ENCODE assay signal across 1 cellular context in the genomic region with DNA sequence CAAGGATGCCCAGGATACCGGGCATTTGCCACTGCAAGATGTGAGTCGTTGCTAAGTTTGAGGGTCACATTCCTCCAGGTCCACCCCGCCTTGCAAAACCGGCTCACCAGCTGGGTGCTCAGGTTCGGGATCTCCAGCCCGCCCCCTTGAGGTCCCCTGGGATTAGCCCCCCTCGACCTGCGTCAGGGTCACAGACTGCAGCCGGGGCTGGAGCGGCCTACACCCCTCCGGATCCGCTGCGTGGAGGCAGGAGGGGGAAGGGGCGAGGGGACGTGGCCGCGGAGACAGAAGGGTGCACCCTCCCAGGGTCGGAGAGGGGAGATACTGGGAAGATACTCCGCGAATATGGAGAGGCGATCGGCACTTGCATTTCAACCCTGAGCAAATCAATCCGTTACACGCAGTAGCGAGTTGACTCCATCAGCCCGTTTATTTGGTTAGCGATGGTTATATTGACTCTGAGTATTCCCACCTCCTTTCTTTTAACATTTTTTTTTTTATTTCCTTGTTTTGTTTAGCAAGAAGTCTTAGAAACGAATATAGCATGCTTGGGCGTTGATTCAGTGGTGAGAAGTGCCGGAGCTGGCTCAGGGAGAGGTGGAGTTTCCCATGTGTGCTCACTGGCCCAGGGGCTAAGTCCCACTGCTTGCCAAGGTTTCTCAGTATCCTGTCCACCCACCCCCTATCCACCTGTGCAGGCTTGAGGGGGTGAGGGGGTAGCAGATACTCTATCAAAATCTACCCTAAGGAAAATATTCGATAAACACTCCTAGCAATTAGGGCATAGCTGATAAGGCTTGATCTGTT.
TF ChIP-seq lines count a peak whose summit lies in the region.

No MANE protein-coding gene starts in this region.

TF ChIP-seq in HepG2, 621 proteins besides CTCF, POLR2A, EP300 and RAD21 (continued from another document and continues in another):
- TF ChIP-seq, protein P1, sequence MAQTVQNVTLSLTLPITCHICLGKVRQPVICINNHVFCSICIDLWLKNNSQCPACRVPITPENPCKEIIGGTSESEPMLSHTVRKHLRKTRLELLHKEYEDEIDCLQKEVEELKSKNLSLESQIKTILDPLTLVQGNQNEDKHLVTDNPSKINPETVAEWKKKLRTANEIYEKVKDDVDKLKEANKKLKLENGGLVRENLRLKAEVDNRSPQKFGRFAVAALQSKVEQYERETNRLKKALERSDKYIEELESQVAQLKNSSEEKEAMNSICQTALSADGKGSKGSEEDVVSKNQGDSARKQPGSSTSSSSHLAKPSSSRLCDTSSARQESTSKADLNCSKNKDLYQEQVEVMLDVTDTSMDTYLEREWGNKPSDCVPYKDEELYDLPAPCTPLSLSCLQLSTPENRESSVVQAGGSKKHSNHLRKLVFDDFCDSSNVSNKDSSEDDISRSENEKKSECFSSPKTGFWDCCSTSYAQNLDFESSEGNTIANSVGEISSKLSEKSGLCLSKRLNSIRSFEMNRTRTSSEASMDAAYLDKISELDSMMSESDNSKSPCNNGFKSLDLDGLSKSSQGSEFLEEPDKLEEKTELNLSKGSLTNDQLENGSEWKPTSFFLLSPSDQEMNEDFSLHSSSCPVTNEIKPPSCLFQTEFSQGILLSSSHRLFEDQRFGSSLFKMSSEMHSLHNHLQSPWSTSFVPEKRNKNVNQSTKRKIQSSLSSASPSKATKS (CRISPR knock-in tag; IDR thresholded peaks at IDR 0.05): no peak
- TF ChIP-seq REXO4 (CRISPR knock-in tag; IDR thresholded peaks at IDR 0.05; ENCODE audit: borderline replicate concordance): no peak
- no peak for TF ChIP-seq TEAD3 (CRISPR knock-in tag; optimal IDR thresholded peaks at IDR 0.05; ENCODE audit: borderline replicate concordance)
- no peak; the same call in 1 of the 2 replicates for TF ChIP-seq POGZ (CRISPR knock-in tag; IDR thresholded peaks at IDR 0.05)
- no peak for TF ChIP-seq ZNF383 (CRISPR knock-in tag; IDR thresholded peaks at IDR 0.05; ENCODE audit: borderline replicate concordance)
- no peak for TF ChIP-seq ZKSCAN1 (IDR thresholded peaks at IDR 0.05; ENCODE audit: low read length)
- TF ChIP-seq TCF7L2 (IDR thresholded peaks at IDR 0.05; ENCODE audit: low read depth, low read length): no peak
- no peak; the same call in 1 of the 2 replicates for TF ChIP-seq ZNF556 (CRISPR knock-in tag; IDR thresholded peaks at IDR 0.05; ENCODE audit: borderline replicate concordance)
- TF ChIP-seq ZNF180 (CRISPR knock-in tag; IDR thresholded peaks at IDR 0.05; ENCODE audit: borderline replicate concordance, low read depth): no peak
- peak; percentile 38 for TF ChIP-seq XRCC5 (optimal IDR thresholded peaks at IDR 0.05; ENCODE audit: low read length)
- TF ChIP-seq GPN1 (CRISPR knock-in tag; IDR thresholded peaks at IDR 0.05; ENCODE audit: borderline replicate concordance): no peak
- TF ChIP-seq, protein P2, sequence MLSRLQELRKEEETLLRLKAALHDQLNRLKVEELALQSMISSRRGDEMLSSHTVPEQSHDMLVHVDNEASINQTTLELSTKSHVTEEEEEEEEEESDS (CRISPR knock-in tag; IDR thresholded peaks at IDR 0.05; ENCODE audit: borderline replicate concordance): no peak
- TF ChIP-seq ZNF274 (CRISPR knock-in tag; IDR thresholded peaks at IDR 0.05): 0 out of 2 replicates have a peak, but pooled peaks have one; percentile 35
- TF ChIP-seq IRF2 (CRISPR knock-in tag; IDR thresholded peaks at IDR 0.05): no peak
- TF ChIP-seq, protein P3, sequence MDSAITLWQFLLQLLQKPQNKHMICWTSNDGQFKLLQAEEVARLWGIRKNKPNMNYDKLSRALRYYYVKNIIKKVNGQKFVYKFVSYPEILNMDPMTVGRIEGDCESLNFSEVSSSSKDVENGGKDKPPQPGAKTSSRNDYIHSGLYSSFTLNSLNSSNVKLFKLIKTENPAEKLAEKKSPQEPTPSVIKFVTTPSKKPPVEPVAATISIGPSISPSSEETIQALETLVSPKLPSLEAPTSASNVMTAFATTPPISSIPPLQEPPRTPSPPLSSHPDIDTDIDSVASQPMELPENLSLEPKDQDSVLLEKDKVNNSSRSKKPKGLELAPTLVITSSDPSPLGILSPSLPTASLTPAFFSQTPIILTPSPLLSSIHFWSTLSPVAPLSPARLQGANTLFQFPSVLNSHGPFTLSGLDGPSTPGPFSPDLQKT (CRISPR knock-in tag; IDR thresholded peaks at IDR 0.05; ENCODE audit: borderline replicate concordance): no peak
- TF ChIP-seq GZF1 (CRISPR knock-in tag; IDR thresholded peaks at IDR 0.05): no peak
- no peak for TF ChIP-seq ZFP41 (CRISPR knock-in tag; IDR thresholded peaks at IDR 0.05; ENCODE audit: borderline replicate concordance)
- TF ChIP-seq ZKSCAN8 (CRISPR knock-in tag; IDR thresholded peaks at IDR 0.05; ENCODE audit: borderline replicate concordance): no peak
- TF ChIP-seq, protein P4, sequence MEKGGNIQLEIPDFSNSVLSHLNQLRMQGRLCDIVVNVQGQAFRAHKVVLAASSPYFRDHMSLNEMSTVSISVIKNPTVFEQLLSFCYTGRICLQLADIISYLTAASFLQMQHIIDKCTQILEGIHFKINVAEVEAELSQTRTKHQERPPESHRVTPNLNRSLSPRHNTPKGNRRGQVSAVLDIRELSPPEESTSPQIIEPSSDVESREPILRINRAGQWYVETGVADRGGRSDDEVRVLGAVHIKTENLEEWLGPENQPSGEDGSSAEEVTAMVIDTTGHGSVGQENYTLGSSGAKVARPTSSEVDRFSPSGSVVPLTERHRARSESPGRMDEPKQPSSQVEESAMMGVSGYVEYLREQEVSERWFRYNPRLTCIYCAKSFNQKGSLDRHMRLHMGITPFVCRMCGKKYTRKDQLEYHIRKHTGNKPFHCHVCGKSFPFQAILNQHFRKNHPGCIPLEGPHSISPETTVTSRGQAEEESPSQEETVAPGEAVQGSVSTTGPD (CRISPR knock-in tag; IDR thresholded peaks at IDR 0.05): no peak
- TF ChIP-seq, protein P5, sequence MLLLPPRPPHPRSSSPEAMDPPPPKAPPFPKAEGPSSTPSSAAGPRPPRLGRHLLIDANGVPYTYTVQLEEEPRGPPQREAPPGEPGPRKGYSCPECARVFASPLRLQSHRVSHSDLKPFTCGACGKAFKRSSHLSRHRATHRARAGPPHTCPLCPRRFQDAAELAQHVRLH (CRISPR knock-in tag; IDR thresholded peaks at IDR 0.05; ENCODE audit: borderline replicate concordance, low read depth): 0 out of 2 replicates have a peak, but pooled peaks have one; percentile 1
- TF ChIP-seq HES4 (CRISPR knock-in tag; IDR thresholded peaks at IDR 0.05; ENCODE audit: borderline replicate concordance): no peak
- TF ChIP-seq, protein P6, sequence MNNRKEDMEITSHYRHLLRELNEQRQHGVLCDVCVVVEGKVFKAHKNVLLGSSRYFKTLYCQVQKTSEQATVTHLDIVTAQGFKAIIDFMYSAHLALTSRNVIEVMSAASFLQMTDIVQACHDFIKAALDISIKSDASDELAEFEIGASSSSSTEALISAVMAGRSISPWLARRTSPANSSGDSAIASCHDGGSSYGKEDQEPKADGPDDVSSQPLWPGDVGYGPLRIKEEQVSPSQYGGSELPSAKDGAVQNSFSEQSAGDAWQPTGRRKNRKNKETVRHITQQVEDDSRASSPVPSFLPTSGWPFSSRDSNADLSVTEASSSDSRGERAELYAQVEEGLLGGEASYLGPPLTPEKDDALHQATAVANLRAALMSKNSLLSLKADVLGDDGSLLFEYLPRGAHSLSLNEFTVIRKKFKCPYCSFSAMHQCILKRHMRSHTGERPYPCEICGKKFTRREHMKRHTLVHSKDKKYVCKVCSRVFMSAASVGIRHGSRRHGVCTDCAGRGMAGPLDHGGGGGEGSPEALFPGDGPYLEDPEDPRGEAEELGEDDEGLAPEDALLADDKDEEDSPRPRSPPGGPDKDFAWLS (CRISPR knock-in tag; IDR thresholded peaks at IDR 0.05; ENCODE audit: borderline replicate concordance): no peak
- TF ChIP-seq SP2 (CRISPR knock-in tag; IDR thresholded peaks at IDR 0.05): no peak
- TF ChIP-seq, protein P7, sequence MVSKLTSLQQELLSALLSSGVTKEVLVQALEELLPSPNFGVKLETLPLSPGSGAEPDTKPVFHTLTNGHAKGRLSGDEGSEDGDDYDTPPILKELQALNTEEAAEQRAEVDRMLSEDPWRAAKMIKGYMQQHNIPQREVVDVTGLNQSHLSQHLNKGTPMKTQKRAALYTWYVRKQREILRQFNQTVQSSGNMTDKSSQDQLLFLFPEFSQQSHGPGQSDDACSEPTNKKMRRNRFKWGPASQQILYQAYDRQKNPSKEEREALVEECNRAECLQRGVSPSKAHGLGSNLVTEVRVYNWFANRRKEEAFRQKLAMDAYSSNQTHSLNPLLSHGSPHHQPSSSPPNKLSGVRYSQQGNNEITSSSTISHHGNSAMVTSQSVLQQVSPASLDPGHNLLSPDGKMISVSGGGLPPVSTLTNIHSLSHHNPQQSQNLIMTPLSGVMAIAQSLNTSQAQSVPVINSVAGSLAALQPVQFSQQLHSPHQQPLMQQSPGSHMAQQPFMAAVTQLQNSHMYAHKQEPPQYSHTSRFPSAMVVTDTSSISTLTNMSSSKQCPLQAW (CRISPR knock-in tag; IDR thresholded peaks at IDR 0.05): no peak
- TF ChIP-seq, protein P8, sequence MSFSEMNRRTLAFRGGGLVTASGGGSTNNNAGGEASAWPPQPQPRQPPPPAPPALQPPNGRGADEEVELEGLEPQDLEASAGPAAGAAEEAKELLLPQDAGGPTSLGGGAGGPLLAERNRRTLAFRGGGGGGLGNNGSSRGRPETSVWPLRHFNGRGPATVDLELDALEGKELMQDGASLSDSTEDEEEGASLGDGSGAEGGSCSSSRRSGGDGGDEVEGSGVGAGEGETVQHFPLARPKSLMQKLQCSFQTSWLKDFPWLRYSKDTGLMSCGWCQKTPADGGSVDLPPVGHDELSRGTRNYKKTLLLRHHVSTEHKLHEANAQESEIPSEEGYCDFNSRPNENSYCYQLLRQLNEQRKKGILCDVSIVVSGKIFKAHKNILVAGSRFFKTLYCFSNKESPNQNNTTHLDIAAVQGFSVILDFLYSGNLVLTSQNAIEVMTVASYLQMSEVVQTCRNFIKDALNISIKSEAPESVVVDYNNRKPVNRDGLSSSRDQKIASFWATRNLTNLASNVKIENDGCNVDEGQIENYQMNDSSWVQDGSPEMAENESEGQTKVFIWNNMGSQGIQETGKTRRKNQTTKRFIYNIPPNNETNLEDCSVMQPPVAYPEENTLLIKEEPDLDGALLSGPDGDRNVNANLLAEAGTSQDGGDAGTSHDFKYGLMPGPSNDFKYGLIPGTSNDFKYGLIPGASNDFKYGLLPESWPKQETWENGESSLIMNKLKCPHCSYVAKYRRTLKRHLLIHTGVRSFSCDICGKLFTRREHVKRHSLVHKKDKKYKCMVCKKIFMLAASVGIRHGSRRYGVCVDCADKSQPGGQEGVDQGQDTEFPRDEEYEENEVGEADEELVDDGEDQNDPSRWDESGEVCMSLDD (CRISPR knock-in tag; IDR thresholded peaks at IDR 0.05; ENCODE audit: borderline replicate concordance): peak; percentile 72; the same call in 1 of the 2 replicates
- no peak for TF ChIP-seq SKI (IDR thresholded peaks at IDR 0.05; ENCODE audit: partially characterized antibody)
- no peak for TF ChIP-seq NCOA1 (CRISPR knock-in tag; IDR thresholded peaks at IDR 0.05)
- TF ChIP-seq, protein P9, sequence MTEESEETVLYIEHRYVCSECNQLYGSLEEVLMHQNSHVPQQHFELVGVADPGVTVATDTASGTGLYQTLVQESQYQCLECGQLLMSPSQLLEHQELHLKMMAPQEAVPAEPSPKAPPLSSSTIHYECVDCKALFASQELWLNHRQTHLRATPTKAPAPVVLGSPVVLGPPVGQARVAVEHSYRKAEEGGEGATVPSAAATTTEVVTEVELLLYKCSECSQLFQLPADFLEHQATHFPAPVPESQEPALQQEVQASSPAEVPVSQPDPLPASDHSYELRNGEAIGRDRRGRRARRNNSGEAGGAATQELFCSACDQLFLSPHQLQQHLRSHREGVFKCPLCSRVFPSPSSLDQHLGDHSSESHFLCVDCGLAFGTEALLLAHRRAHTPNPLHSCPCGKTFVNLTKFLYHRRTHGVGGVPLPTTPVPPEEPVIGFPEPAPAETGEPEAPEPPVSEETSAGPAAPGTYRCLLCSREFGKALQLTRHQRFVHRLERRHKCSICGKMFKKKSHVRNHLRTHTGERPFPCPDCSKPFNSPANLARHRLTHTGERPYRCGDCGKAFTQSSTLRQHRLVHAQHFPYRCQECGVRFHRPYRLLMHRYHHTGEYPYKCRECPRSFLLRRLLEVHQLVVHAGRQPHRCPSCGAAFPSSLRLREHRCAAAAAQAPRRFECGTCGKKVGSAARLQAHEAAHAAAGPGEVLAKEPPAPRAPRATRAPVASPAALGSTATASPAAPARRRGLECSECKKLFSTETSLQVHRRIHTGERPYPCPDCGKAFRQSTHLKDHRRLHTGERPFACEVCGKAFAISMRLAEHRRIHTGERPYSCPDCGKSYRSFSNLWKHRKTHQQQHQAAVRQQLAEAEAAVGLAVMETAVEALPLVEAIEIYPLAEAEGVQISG (CRISPR knock-in tag; IDR thresholded peaks at IDR 0.05): no peak
- TF ChIP-seq, protein P10, sequence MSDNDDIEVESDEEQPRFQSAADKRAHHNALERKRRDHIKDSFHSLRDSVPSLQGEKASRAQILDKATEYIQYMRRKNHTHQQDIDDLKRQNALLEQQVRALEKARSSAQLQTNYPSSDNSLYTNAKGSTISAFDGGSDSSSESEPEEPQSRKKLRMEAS (IDR thresholded peaks at IDR 0.05): no peak; the same call in 1 of the 2 replicates
- TF ChIP-seq ZBTB38 (CRISPR knock-in tag; IDR thresholded peaks at IDR 0.05): no peak; the same call in 1 of the 2 replicates
- TF ChIP-seq TCF7 (IDR thresholded peaks at IDR 0.05; ENCODE audit: low read depth): no peak
- TF ChIP-seq, protein P11, sequence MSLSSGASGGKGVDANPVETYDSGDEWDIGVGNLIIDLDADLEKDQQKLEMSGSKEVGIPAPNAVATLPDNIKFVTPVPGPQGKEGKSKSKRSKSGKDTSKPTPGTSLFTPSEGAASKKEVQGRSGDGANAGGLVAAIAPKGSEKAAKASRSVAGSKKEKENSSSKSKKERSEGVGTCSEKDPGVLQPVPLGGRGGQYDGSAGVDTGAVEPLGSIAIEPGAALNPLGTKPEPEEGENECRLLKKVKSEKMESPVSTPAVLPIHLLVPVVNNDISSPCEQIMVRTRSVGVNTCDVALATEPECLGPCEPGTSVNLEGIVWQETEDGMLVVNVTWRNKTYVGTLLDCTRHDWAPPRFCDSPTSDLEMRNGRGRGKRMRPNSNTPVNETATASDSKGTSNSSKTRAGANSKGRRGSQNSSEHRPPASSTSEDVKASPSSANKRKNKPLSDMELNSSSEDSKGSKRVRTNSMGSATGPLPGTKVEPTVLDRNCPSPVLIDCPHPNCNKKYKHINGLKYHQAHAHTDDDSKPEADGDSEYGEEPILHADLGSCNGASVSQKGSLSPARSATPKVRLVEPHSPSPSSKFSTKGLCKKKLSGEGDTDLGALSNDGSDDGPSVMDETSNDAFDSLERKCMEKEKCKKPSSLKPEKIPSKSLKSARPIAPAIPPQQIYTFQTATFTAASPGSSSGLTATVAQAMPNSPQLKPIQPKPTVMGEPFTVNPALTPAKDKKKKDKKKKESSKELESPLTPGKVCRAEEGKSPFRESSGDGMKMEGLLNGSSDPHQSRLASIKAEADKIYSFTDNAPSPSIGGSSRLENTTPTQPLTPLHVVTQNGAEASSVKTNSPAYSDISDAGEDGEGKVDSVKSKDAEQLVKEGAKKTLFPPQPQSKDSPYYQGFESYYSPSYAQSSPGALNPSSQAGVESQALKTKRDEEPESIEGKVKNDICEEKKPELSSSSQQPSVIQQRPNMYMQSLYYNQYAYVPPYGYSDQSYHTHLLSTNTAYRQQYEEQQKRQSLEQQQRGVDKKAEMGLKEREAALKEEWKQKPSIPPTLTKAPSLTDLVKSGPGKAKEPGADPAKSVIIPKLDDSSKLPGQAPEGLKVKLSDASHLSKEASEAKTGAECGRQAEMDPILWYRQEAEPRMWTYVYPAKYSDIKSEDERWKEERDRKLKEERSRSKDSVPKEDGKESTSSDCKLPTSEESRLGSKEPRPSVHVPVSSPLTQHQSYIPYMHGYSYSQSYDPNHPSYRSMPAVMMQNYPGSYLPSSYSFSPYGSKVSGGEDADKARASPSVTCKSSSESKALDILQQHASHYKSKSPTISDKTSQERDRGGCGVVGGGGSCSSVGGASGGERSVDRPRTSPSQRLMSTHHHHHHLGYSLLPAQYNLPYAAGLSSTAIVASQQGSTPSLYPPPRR (CRISPR knock-in tag; IDR thresholded peaks at IDR 0.05; ENCODE audit: borderline replicate concordance): 0 out of 2 replicates have a peak, but pooled peaks have one; percentile 19
- TF ChIP-seq ZFP36L1 (CRISPR knock-in tag; IDR thresholded peaks at IDR 0.05): no peak
- no peak for TF ChIP-seq ARID2 (CRISPR knock-in tag; IDR thresholded peaks at IDR 0.05; ENCODE audit: borderline replicate concordance)
